Comparison of ENCODE assay signal across 10 cellular contexts in genomic region chr7:2894118-2894940, GRCh38. TPM values are rescaled to one million over a fixed set of nuclear protein-coding genes. Genes with fewer than 3 reads are reported as not detected.
DNase-seq lines count a peak whose midpoint lies in the region; ATAC-seq and TF ChIP-seq lines count a peak whose summit lies in the region.
"Had no signal": no experiment of that assay in that cellular context is flagged by ENCODE, and none has a peak within 500 bp of the region (broad histone marks: within the 10 kb centered on the region; RNA-seq: fewer than 3 reads in every experiment).

No MANE protein-coding gene starts in this region.

- peaks cover 23% of the 10 kb centered on the region for H3K4me1 ChIP-seq in Karpas-422 (ENCODE audit: low read length)

- no peaks in the 10 kb centered on the region for H3K9me3 ChIP-seq in Karpas-422 (ENCODE audit: low read length)

- H3K9me2 ChIP-seq in Karpas-422 (replicated peaks; ENCODE audit: insufficient read depth, low read length): no peaks in the 10 kb centered on the region

- ATAC-seq in GM21576 (IDR thresholded peaks at IDR 0.05; ENCODE audit: unreplicated experiment): peak; percentile 73

- H3K27me3 ChIP-seq in Karpas-422 (ENCODE audit: low read length): no peaks in the 10 kb centered on the region

- DNase-seq in GM12865 (ENCODE audit: low read depth): peak; percentile 83
- DNase-seq in Karpas-422: peak; percentile 44
- DNase-seq in activated effector memory CD4-positive, alpha-beta T cell treated with Interleukin-2 at 50 U/mL for 16 hours: peak; percentile 38
- peak; percentile 59 to 65 for DNase-seq in stimulated activated CD8-positive, alpha-beta memory T cell treated with anti-CD3 and anti-CD28 coated beads, Interleukin-2, amount 100 ng/mL, for 48 hours (ENCODE audit: low read depth in 2 of 2)
- DNase-seq in hippocampal formation (lab: John Stamatoyannopoulos, UW): no peak
- DNase-seq in islet precursor cell: no peak
- no peak for DNase-seq in NCI-H2029 treated with DMSO at 0.1 percent for 48 hours (lab: John Stamatoyannopoulos, UW)

- H3K27ac ChIP-seq in Karpas-422 (ENCODE audit: low read length): no peak overlapping the region
- H3K27ac ChIP-seq: epithelial cell of prostate, HL-60 had no signal

- TF ChIP-seq CTCF in GM12865 (IDR thresholded peaks at IDR 0.05; ENCODE audit: insufficient read depth, low read depth, low read length, missing control alignments): no peak

- H3K9ac ChIP-seq in Karpas-422 (ENCODE audit: low read length): peak overlapping the region; percentile 28

- H3K36me3 ChIP-seq in Karpas-422 (ENCODE audit: insufficient read depth, low read length): no peaks in the 10 kb centered on the region

- peak overlapping the region; percentile 53; the same call in 1 of the 2 replicates for H2AFZ ChIP-seq in Karpas-422 (ENCODE audit: low read length)

- no peaks in the 10 kb centered on the region for H4K20me1 ChIP-seq in Karpas-422 (ENCODE audit: insufficient read depth, low read depth, low read length)

- peak overlapping the region; percentile 52 for H3K4me2 ChIP-seq in Karpas-422 (ENCODE audit: low read depth, low read length, poor library complexity, severe bottlenecking)

- no peaks in the 10 kb centered on the region for H3K79me2 ChIP-seq in Karpas-422 (ENCODE audit: low read length)

- peak overlapping the region; percentile 59 for H3K4me3 ChIP-seq in GM12865 (ENCODE audit: low read depth, low read length)
- peak overlapping the region; percentile 42; the same call in 1 of the 2 replicates for H3K4me3 ChIP-seq in Karpas-422 (ENCODE audit: low read length)

RNA-seq across cellular contexts. Expression of gene GNA12, which starts 50.2 kb away (rescaled TPM):
- 3.1 and 8.1 TPM in 2 replicates for total RNA-seq in Karpas-422 (2014; rRNA removed; shearing (Covaris generic); ENCODE audit: low replicate concordance)

Comparison
In these comparisons a context has a peak if more than half of its experiments do, and no peak if none do; other contexts are left out.
1. DNase-seq: peak in GM12865 (single experiment), Karpas-422 (single experiment), activated effector memory CD4-positive, alpha-beta T cell treated with Interleukin-2 at 50 U/mL for 16 hours (single experiment) and stimulated activated CD8-positive, alpha-beta memory T cell treated with anti-CD3 and anti-CD28 coated beads, Interleukin-2, amount 100 ng/mL, for 48 hours (2 of 2); none in hippocampal formation (0 of 2), islet precursor cell (single experiment) and NCI-H2029 treated with DMSO at 0.1 percent for 48 hours (single experiment).